In the genomic region with DNA sequence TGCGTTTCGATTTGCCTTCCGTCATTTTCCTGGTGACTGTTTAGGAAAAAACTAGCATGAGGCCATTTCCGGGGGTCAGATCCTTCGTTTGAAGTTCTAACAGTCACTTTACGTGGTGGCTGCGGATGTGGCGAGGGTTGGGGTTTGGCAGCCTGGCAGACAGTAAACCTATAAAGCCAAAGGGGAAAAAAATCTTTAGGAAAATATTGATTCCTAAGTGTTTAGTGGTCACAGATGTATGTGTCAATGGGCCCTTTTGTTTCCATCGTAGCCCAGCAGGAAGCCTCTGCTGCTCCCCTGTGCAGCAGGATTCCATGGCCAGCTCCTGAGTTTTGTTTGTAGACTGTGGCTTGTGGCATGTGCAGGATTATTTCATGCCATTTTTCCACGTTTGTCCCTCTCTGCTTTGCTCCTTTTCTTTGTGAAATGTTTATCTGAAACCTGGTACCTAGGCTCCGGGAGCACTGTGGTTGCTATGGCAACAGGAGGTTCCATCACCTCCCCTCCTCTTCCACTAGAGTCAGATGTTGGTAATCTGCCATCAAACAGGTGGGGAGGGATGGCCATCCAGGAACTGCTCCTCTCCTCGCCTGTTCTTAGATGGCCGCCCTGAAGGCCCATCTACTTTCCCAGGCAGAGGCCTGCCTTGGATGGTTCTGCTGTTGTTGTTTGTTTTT, we compare ENCODE assay signal across 1 cellular context.
TF ChIP-seq lines count a peak whose summit lies in the region.

No MANE protein-coding gene starts in this region.

TF ChIP-seq in HepG2, 621 proteins besides CTCF, POLR2A, EP300 and RAD21 (continued from another document and continues in another):
- TF ChIP-seq AHDC1 (CRISPR knock-in tag; IDR thresholded peaks at IDR 0.05; ENCODE audit: borderline replicate concordance), result peak; percentile 88; the same call in 1 of the 2 replicates
- TF ChIP-seq ZNF326 (CRISPR knock-in tag; IDR thresholded peaks at IDR 0.05; ENCODE audit: borderline replicate concordance), result no peak
- TF ChIP-seq, protein P1, sequence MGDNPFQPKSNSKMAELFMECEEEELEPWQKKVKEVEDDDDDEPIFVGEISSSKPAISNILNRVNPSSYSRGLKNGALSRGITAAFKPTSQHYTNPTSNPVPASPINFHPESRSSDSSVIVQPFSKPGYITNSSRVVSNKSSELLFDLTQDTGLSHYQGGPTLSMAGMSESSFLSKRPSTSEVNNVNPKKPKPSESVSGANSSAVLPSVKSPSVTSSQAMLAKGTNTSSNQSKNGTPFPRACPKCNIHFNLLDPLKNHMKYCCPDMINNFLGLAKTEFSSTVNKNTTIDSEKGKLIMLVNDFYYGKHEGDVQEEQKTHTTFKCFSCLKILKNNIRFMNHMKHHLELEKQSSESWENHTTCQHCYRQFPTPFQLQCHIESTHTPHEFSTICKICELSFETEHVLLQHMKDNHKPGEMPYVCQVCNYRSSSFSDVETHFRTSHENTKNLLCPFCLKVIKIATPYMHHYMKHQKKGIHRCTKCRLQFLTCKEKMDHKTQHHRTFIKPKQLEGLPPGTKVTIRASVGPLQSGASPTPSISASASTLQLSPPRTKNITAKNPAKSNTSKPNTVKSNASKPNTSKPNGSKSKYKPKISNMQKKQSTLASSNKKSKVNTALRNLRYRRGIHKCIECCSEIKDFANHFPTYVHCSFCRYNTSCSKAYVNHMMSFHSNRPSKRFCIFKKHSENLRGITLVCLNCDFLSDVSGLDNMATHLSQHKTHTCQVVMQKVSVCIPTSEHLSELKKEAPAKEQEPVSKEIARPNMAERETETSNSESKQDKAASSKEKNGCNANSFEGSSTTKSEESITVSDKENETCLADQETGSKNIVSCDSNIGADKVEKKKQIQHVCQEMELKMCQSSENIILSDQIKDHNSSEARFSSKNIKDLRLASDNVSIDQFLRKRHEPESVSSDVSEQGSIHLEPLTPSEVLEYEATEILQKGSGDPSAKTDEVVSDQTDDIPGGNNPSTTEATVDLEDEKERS (CRISPR knock-in tag; IDR thresholded peaks at IDR 0.05), result no peak
- TF ChIP-seq NCOR1 (IDR thresholded peaks at IDR 0.05; ENCODE audit: borderline replicate concordance, low read length), result peak; percentile 60; the same call in 1 of the 2 replicates
- TF ChIP-seq HNF1B (CRISPR knock-in tag; IDR thresholded peaks at IDR 0.05), result peak; percentile 56; the same call in 1 of the 2 replicates
- TF ChIP-seq, protein P2, sequence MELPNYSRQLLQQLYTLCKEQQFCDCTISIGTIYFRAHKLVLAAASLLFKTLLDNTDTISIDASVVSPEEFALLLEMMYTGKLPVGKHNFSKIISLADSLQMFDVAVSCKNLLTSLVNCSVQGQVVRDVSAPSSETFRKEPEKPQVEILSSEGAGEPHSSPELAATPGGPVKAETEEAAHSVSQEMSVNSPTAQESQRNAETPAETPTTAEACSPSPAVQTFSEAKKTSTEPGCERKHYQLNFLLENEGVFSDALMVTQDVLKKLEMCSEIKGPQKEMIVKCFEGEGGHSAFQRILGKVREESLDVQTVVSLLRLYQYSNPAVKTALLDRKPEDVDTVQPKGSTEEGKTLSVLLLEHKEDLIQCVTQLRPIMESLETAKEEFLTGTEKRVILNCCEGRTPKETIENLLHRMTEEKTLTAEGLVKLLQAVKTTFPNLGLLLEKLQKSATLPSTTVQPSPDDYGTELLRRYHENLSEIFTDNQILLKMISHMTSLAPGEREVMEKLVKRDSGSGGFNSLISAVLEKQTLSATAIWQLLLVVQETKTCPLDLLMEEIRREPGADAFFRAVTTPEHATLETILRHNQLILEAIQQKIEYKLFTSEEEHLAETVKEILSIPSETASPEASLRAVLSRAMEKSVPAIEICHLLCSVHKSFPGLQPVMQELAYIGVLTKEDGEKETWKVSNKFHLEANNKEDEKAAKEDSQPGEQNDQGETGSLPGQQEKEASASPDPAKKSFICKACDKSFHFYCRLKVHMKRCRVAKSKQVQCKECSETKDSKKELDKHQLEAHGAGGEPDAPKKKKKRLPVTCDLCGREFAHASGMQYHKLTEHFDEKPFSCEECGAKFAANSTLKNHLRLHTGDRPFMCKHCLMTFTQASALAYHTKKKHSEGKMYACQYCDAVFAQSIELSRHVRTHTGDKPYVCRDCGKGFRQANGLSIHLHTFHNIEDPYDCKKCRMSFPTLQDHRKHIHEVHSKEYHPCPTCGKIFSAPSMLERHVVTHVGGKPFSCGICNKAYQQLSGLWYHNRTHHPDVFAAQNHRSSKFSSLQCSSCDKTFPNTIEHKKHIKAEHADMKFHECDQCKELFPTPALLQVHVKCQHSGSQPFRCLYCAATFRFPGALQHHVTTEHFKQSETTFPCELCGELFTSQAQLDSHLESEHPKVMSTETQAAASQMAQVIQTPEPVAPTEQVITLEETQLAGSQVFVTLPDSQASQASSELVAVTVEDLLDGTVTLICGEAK (IDR thresholded peaks at IDR 0.05), result no peak
- TF ChIP-seq, protein P2 (CRISPR knock-in tag; IDR thresholded peaks at IDR 0.05), result no peak
- TF ChIP-seq ZNF609 (CRISPR knock-in tag; IDR thresholded peaks at IDR 0.05; ENCODE audit: borderline replicate concordance), result peak; percentile 57; the same call in 1 of the 2 replicates
- TF ChIP-seq, protein P3, sequence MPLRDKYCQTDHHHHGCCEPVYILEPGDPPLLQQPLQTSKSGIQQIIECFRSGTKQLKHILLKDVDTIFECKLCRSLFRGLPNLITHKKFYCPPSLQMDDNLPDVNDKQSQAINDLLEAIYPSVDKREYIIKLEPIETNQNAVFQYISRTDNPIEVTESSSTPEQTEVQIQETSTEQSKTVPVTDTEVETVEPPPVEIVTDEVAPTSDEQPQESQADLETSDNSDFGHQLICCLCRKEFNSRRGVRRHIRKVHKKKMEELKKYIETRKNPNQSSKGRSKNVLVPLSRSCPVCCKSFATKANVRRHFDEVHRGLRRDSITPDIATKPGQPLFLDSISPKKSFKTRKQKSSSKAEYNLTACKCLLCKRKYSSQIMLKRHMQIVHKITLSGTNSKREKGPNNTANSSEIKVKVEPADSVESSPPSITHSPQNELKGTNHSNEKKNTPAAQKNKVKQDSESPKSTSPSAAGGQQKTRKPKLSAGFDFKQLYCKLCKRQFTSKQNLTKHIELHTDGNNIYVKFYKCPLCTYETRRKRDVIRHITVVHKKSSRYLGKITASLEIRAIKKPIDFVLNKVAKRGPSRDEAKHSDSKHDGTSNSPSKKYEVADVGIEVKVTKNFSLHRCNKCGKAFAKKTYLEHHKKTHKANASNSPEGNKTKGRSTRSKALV (CRISPR knock-in tag; IDR thresholded peaks at IDR 0.05), result no peak
- TF ChIP-seq SKI (IDR thresholded peaks at IDR 0.05; ENCODE audit: partially characterized antibody), result peak; percentile 32
- TF ChIP-seq SYNCRIP (IDR thresholded peaks at IDR 0.05; ENCODE audit: insufficient read depth, low read depth, low read length), result no peak
- no peak for TF ChIP-seq ZFP1 (CRISPR knock-in tag; IDR thresholded peaks at IDR 0.05)
- peak; percentile 64; the same call in 1 of the 2 replicates for TF ChIP-seq ZNF746 (CRISPR knock-in tag; IDR thresholded peaks at IDR 0.05)
- no peak for TF ChIP-seq PTBP1 (IDR thresholded peaks at IDR 0.05; ENCODE audit: low read depth, low read length, poor library complexity, severe bottlenecking)
- TF ChIP-seq ZNF672 (CRISPR knock-in tag; IDR thresholded peaks at IDR 0.05), result no peak
- TF ChIP-seq ZNF713 (CRISPR knock-in tag; IDR thresholded peaks at IDR 0.05), result no peak
